ENCODE assay signal across 16 cellular contexts in genomic region chr11:106959800-106960199, GRCh38. TPM values are rescaled to one million over a fixed set of nuclear protein-coding genes. Genes with fewer than 3 reads are reported as not detected.
DNase-seq lines count a peak whose midpoint lies in the region; ATAC-seq, FAIRE-seq and TF ChIP-seq lines count a peak whose summit lies in the region.
"Had no signal": no experiment of that assay in that cellular context is flagged by ENCODE, and none has a peak within 500 bp of the region (broad histone marks: within the 10 kb centered on the region; RNA-seq: fewer than 3 reads in every experiment).

No MANE protein-coding gene starts in this region.

- DNase-seq in HepG2 (ENCODE audit: low spot score) (no peak), cardiac fibroblast (ENCODE audit: low read depth in 2 of 2) (peak; percentile 16 to 62), lung (ENCODE audit: low spot score) (no peak), CD14-positive monocyte (ENCODE audit: low spot score) (no peak), NCI-H128 (lab: John Stamatoyannopoulos, UW; ENCODE audit: unreplicated experiment) (no peak)
- no peak for DNase-seq in activated T-helper 1 cell treated with anti-CD3 and anti-CD28 coated beads, Interleukin-12 subunit alpha, Interleukin-12 subunit beta, Interleukin-2, Interleukin-4 antibody, amounts not matched to agents 30 ng/mL and 10 ng/mL and 1 ng/mL, durations not matched to agents 14 hours and 24 hours and 36 hours (ENCODE audit: low spot score)
- DNase-seq in effector CD4-positive, alpha-beta T cell, result no peak
- DNase-seq: activated naive CD4-positive, alpha-beta T cell treated with anti-CD3 and anti-CD28 coated beads, Interleukin-2, amount 50 U/mL, for 16 hours; CD8-positive, alpha-beta memory T cell; gastrocnemius medialis; natural killer cell; NCI-H1694; NCI-H345; stimulated activated naive CD8-positive, alpha-beta T cell treated with anti-CD3 and anti-CD28 coated beads, Interleukin-15, Interleukin-2, amounts not matched to agents 100 U/mL and 50 U/mL, for 24 hours had no signal

- H3K9ac ChIP-seq in liver (ENCODE audit: low read depth in 1 of 2, low read length in 2 of 2), result no peak overlapping the region
- H3K9ac ChIP-seq in HepG2 (ENCODE audit: insufficient read depth, low read depth, low read length), result no peak overlapping the region

- H3K36me3 ChIP-seq in liver (ENCODE audit: control insufficient read depth in 4 of 4, insufficient read depth in 3 of 4, low read depth in 1 of 4, low read length in 3 of 4), result no peaks in the 10 kb centered on the region
- H3K36me3 ChIP-seq in HepG2 (replicated peaks in 1 of 2; ENCODE audit: control insufficient read depth in 1 of 2, insufficient read depth in 2 of 2, low read length in 2 of 2), result no peaks in the 10 kb centered on the region
- no peaks in the 10 kb centered on the region for H3K36me3 ChIP-seq in lung (ENCODE audit: control insufficient read depth in 2 of 2, insufficient read depth in 2 of 2, low read length in 2 of 2)
- H3K36me3 ChIP-seq: gastrocnemius medialis, prostate gland had no signal

- H3K9me3 Mint-ChIP-seq in CD14-positive monocyte, result peaks cover 0 to 14% (median 7%) of the 10 kb centered on the region in 7 donors
- peaks cover 10% of the 10 kb centered on the region for H3K9me3 Mint-ChIP-seq in activated T-helper 1 cell treated with anti-CD3 and anti-CD28 coated beads, Interleukin-12 subunit alpha, Interleukin-12 subunit beta, Interleukin-2, Interleukin-4 antibody, amounts not matched to agents 30 ng/mL and 10 ng/mL and 1 ng/mL, durations not matched to agents 14 hours and 24 hours and 36 hours

- intact Hi-C loops in HepG2 (cut with micrococcal nuclease; ENCODE audit: unreplicated experiment) (no loop called here), CD14-positive monocyte (cut with micrococcal nuclease) (no loop called here)
- intact Hi-C loops in activated T-helper 1 cell treated with anti-CD3 and anti-CD28 coated beads, Interleukin-12 subunit alpha, Interleukin-12 subunit beta, Interleukin-2, Interleukin-4 antibody, amounts not matched to agents 30 ng/mL and 10 ng/mL and 1 ng/mL, durations not matched to agents 14 hours and 24 hours and 36 hours (cut with micrococcal nuclease), result no loop called here

- TF ChIP-seq EP300 in HepG2 (IDR thresholded peaks at IDR 0.05; ENCODE audit: low read depth in 2 of 2, low read length in 2 of 2) (no peak), HepG2 (CRISPR knock-in tag; IDR thresholded peaks at IDR 0.05; ENCODE audit: borderline replicate concordance) (no peak)

- H3K27ac Mint-ChIP-seq in CD14-positive monocyte, result no peak overlapping the region
- H3K27ac Mint-ChIP-seq in activated T-helper 1 cell treated with anti-CD3 and anti-CD28 coated beads, Interleukin-12 subunit alpha, Interleukin-12 subunit beta, Interleukin-2, Interleukin-4 antibody, amounts not matched to agents 30 ng/mL and 10 ng/mL and 1 ng/mL, durations not matched to agents 14 hours and 24 hours and 36 hours, result no peak overlapping the region
- H3K27ac Mint-ChIP-seq: CD8-positive, alpha-beta memory T cell; natural killer cell had no signal

- TF ChIP-seq RAD21 in liver (IDR thresholded peaks at IDR 0.05) (no peak), HepG2 (CRISPR knock-in tag; IDR thresholded peaks at IDR 0.05) (no peak)

- H3K9me3 ChIP-seq in liver (ENCODE audit: control insufficient read depth in 4 of 4, low read length in 3 of 4) (no peaks in the 10 kb centered on the region), HepG2 (ENCODE audit: low read length) (no peaks in the 10 kb centered on the region), lung (ENCODE audit: control insufficient read depth in 2 of 2, insufficient read depth in 1 of 2, low read length in 1 of 2) (no peaks in the 10 kb centered on the region)
- H3K9me3 ChIP-seq: gastrocnemius medialis, prostate gland had no signal

- H3K4me2 ChIP-seq in HepG2 (ENCODE audit: low read depth, low read length), result no peak overlapping the region

- H3K27ac ChIP-seq in liver (ENCODE audit: low read depth in 1 of 2, low read length in 2 of 2) (no peak overlapping the region), HepG2 (ENCODE audit: extremely low read length, insufficient read depth, low read length) (no peak overlapping the region), lung (ENCODE audit: low read depth in 1 of 2, low read length in 1 of 2) (peak overlapping the region in 1 of 2 donors; percentile 68)
- H3K27ac ChIP-seq: gastrocnemius medialis, prostate gland had no signal

- TF ChIP-seq POLR2A in HepG2 (IDR thresholded peaks at IDR 0.05; ENCODE audit: insufficient read depth in 1 of 2, low read depth in 2 of 2, low read length in 2 of 2), result no peak

- TF ChIP-seq CTCF in liver (IDR thresholded peaks at IDR 0.05; ENCODE audit: low read depth, low read length, missing input control), result no peak
- TF ChIP-seq CTCF in HepG2 (CRISPR knock-in tag; IDR thresholded peaks at IDR 0.05), result no peak
- TF ChIP-seq CTCF in cardiac fibroblast (IDR thresholded peaks at IDR 0.05; ENCODE audit: low read depth, low read length), result no peak
- TF ChIP-seq CTCF in lung (IDR thresholded peaks at IDR 0.05; ENCODE audit: control extremely low read depth, extremely low read depth), result no peak
- no peak for TF ChIP-seq CTCF in CD14-positive monocyte (IDR thresholded peaks at IDR 0.05)

- in situ Hi-C loops in HepG2 (cut with HindIII; ENCODE audit: extremely low pct_ligation_motif_present, low pct_unique_long_range_greater_than_20kb), result no loop called here

- no TSS peak for BruUV-seq in HepG2 (replicated peaks; lab: Mats Ljungman, UMichigan)

- H3K27me3 ChIP-seq in liver (ENCODE audit: control insufficient read depth in 4 of 4, insufficient read depth in 4 of 4, low read length in 3 of 4) (no peaks in the 10 kb centered on the region), HepG2 (ENCODE audit: control insufficient read depth in 1 of 2, insufficient read depth in 2 of 2, low read length in 2 of 2) (no peaks in the 10 kb centered on the region), lung (ENCODE audit: control insufficient read depth, insufficient read depth) (no peaks in the 10 kb centered on the region)
- H3K27me3 ChIP-seq: gastrocnemius medialis had no signal

- peaks cover 0 to 2% (median 0%) of the 10 kb centered on the region in 3 donors for H3K27me3 Mint-ChIP-seq in CD14-positive monocyte (ENCODE audit: low read depth in 3 of 3)
- no peaks in the 10 kb centered on the region for H3K27me3 Mint-ChIP-seq in activated T-helper 1 cell treated with anti-CD3 and anti-CD28 coated beads, Interleukin-12 subunit alpha, Interleukin-12 subunit beta, Interleukin-2, Interleukin-4 antibody, amounts not matched to agents 30 ng/mL and 10 ng/mL and 1 ng/mL, durations not matched to agents 14 hours and 24 hours and 36 hours (ENCODE audit: insufficient read depth)
- H3K27me3 Mint-ChIP-seq: CD8-positive, alpha-beta memory T cell had no signal

- CTCF ChIA-PET in HepG2 (lab: Yijun Ruan, JAX; ENCODE audit: low intra/inter-chr PET ratio, low total read pairs), result no interaction called here

- no peaks in the 10 kb centered on the region for H3K79me2 ChIP-seq in HepG2 (ENCODE audit: insufficient read depth, low read length)

- H4K20me1 ChIP-seq in HepG2 (ENCODE audit: insufficient read depth, low read length), result no peaks in the 10 kb centered on the region

- FAIRE-seq in HepG2 (lab: Jason Lieb, UNC), result no peak

- H3K36me3 Mint-ChIP-seq in CD14-positive monocyte, result no peaks in the 10 kb centered on the region
- H3K36me3 Mint-ChIP-seq in activated T-helper 1 cell treated with anti-CD3 and anti-CD28 coated beads, Interleukin-12 subunit alpha, Interleukin-12 subunit beta, Interleukin-2, Interleukin-4 antibody, amounts not matched to agents 30 ng/mL and 10 ng/mL and 1 ng/mL, durations not matched to agents 14 hours and 24 hours and 36 hours (ENCODE audit: low read depth), result no peaks in the 10 kb centered on the region
- H3K36me3 Mint-ChIP-seq: CD8-positive, alpha-beta memory T cell had no signal

- no peak overlapping the region for H3K4me3 Mint-ChIP-seq in CD14-positive monocyte
- no peak overlapping the region for H3K4me3 Mint-ChIP-seq in activated T-helper 1 cell treated with anti-CD3 and anti-CD28 coated beads, Interleukin-12 subunit alpha, Interleukin-12 subunit beta, Interleukin-2, Interleukin-4 antibody, amounts not matched to agents 30 ng/mL and 10 ng/mL and 1 ng/mL, durations not matched to agents 14 hours and 24 hours and 36 hours
- H3K4me3 Mint-ChIP-seq: CD8-positive, alpha-beta memory T cell; natural killer cell had no signal

- ATAC-seq in HepG2 (no peak), lung (ENCODE audit: insufficient read depth, low FRiP score) (peak; percentile 20)
- ATAC-seq: gastrocnemius medialis; natural killer cell; stimulated activated naive CD8-positive, alpha-beta T cell treated with anti-CD3 and anti-CD28 coated beads, Interleukin-15, Interleukin-2, amounts not matched to agents 100 U/mL and 50 U/mL, for 24 hours had no signal

- H3K4me3 ChIP-seq in liver (ENCODE audit: low read depth in 1 of 3, low read length in 3 of 3) (no peak overlapping the region), HepG2 (replicated peaks in 1 of 3; ENCODE audit: insufficient read depth in 1 of 3, low read depth in 2 of 3, low read length in 3 of 3) (no peak overlapping the region), cardiac fibroblast (replicated peaks in 1 of 2; ENCODE audit: low read depth in 2 of 2, low read length in 2 of 2) (no peak overlapping the region), lung (no peak overlapping the region)
- H3K4me3 ChIP-seq: gastrocnemius medialis, prostate gland had no signal

- no peaks in the 10 kb centered on the region for H3K4me1 Mint-ChIP-seq in CD14-positive monocyte
- no peaks in the 10 kb centered on the region for H3K4me1 Mint-ChIP-seq in activated T-helper 1 cell treated with anti-CD3 and anti-CD28 coated beads, Interleukin-12 subunit alpha, Interleukin-12 subunit beta, Interleukin-2, Interleukin-4 antibody, amounts not matched to agents 30 ng/mL and 10 ng/mL and 1 ng/mL, durations not matched to agents 14 hours and 24 hours and 36 hours (ENCODE audit: low read depth)
- H3K4me1 Mint-ChIP-seq: CD8-positive, alpha-beta memory T cell; natural killer cell had no signal

- H2AFZ ChIP-seq in HepG2 (ENCODE audit: low read length), result no peak overlapping the region

- POLR2A ChIA-PET in HepG2 (lab: Yijun Ruan, JAX), result no interaction called here

- H3K4me1 ChIP-seq in liver (ENCODE audit: control insufficient read depth in 4 of 4, insufficient read depth in 4 of 4, low read length in 3 of 4), result no peaks in the 10 kb centered on the region
- H3K4me1 ChIP-seq in HepG2 (ENCODE audit: insufficient read depth, low read length), result no peaks in the 10 kb centered on the region
- H3K4me1 ChIP-seq in lung (ENCODE audit: control insufficient read depth in 2 of 2, insufficient read depth in 2 of 2, low read length in 2 of 2), result no peaks in the 10 kb centered on the region
- H3K4me1 ChIP-seq: gastrocnemius medialis, prostate gland had no signal

- WGBS in liver, result 84% methylated on average over 1 of the region's 1 CpG
- WGBS in HepG2 (ENCODE audit: low lambda C conversion rate), result 73% methylated on average over 1 of the region's 1 CpG
- 54 to 87% methylated on average over 1 of the region's 1 CpG for WGBS in lung, 2 donors

RNA-seq across cellular contexts. Expression of gene GUCY1A2, which starts 58.5 kb away (rescaled TPM):
- total RNA-seq in liver, result 1 to 10 TPM; 2.8 to 4.4 TPM
- under 1 TPM; 0.55 to 0.57 TPM for polyA plus RNA-seq in liver
- total RNA-seq in HepG2 (2016; rRNA removed; fragmentation: Illumina TruSeq; extraction: Trizol), result 0.07 TPM in 1 of 2 replicates, not detected in the other
- 0.09 TPM in 1 of 2 replicates, not detected in the other for total RNA-seq in HepG2 (2016; cell fraction: cytosol; rRNA removed; fragmentation: Illumina TruSeq; extraction: Trizol; ENCODE audit: low read depth)
- total RNA-seq in HepG2 (2016; cell fraction: insoluble cytoplasmic fraction; rRNA removed; fragmentation: Illumina TruSeq; extraction: Trizol), result 0.04 TPM in 1 of 2 replicates, not detected in the other
- total RNA-seq in HepG2 (2016; cell fraction: membrane; rRNA removed; fragmentation: Illumina TruSeq; extraction: Trizol), result 0.03 and 0.06 TPM in 2 replicates
- total RNA-seq in HepG2 (2016; cell fraction: nucleus; rRNA removed; fragmentation: Illumina TruSeq; extraction: Trizol), result 0.03 and 0.09 TPM in 2 replicates
- polyA plus RNA-seq in HepG2 (2011; rRNA removed), result 0.01 TPM in 2 replicates
- polyA plus RNA-seq in HepG2 (2011; cell fraction: cytosol; rRNA removed), result under 0.01 TPM in 1 of 2 replicates, not detected in the other
- 0.03 TPM in 1 of 2 replicates, not detected in the other for polyA plus RNA-seq in HepG2 (2011; cell fraction: nucleus; rRNA removed)
- 0.01 TPM in 1 of 2 replicates, not detected in the other for polyA plus RNA-seq in HepG2 (2012)
- not detected in 2 replicates for polyA plus RNA-seq in HepG2 (2016; cell fraction: cytosol; fragmentation: Illumina TruSeq; extraction: Trizol; ENCODE audit: low read depth)
- 0.01 and 0.05 TPM in 2 replicates for polyA plus RNA-seq in HepG2 (2016; cell fraction: insoluble cytoplasmic fraction; fragmentation: Illumina TruSeq; extraction: Trizol; ENCODE audit: low read depth)
- polyA plus RNA-seq in HepG2 (2016; cell fraction: membrane; fragmentation: Illumina TruSeq; extraction: Trizol; ENCODE audit: low read depth), result not detected in 2 replicates
- polyA plus RNA-seq in HepG2 (2016; cell fraction: nucleus; fragmentation: Illumina TruSeq; extraction: Trizol; ENCODE audit: insufficient read depth, low read depth), result 0.03 and 0.07 TPM in 2 replicates
- polyA minus RNA-seq in HepG2 (2011; rRNA and poly(A)+ RNA removed; ENCODE audit: low replicate concordance), result not detected in 2 replicates
- not detected in 2 replicates for polyA minus RNA-seq in HepG2 (2011; cell fraction: cytosol; rRNA and poly(A)+ RNA removed)
- polyA minus RNA-seq in HepG2 (2011; cell fraction: nucleus; rRNA and poly(A)+ RNA removed), result 0.25 and 0.26 TPM in 2 replicates
- 10 to 100 TPM; 10.0 to 55.2 TPM for total RNA-seq in lung
- 1 to 10 TPM; 1.3 to 1.5 TPM for polyA plus RNA-seq in lung
- polyA plus RNA-seq in CD14-positive monocyte, result not detected
- not detected in 2 replicates for total RNA-seq in activated T-helper 1 cell treated with anti-CD3 and anti-CD28 coated beads, Interleukin-12 subunit alpha, Interleukin-12 subunit beta, Interleukin-2, Interleukin-4 antibody, amounts not matched to agents 30 ng/mL and 10 ng/mL and 1 ng/mL, durations not matched to agents 14 hours and 24 hours and 36 hours
- total RNA-seq: CD8-positive, alpha-beta memory T cell had no signal
- polyA plus RNA-seq: CD8-positive, alpha-beta memory T cell had no signal

Comparison
In these comparisons a context has a peak if more than half of its experiments do, and no peak if none do; other contexts are left out.
1. DNase-seq: peak in cardiac fibroblast (2 of 2); none in HepG2 (single experiment), lung (single experiment), CD14-positive monocyte (single experiment), NCI-H128 (single experiment), activated T-helper 1 cell treated with anti-CD3 and anti-CD28 coated beads, Interleukin-12 subunit alpha, Interleukin-12 subunit beta, Interleukin-2, Interleukin-4 antibody, amounts not matched to agents 30 ng/mL and 10 ng/mL and 1 ng/mL, durations not matched to agents 14 hours and 24 hours and 36 hours (single experiment) and effector CD4-positive, alpha-beta T cell (single experiment).